In the genomic region with DNA sequence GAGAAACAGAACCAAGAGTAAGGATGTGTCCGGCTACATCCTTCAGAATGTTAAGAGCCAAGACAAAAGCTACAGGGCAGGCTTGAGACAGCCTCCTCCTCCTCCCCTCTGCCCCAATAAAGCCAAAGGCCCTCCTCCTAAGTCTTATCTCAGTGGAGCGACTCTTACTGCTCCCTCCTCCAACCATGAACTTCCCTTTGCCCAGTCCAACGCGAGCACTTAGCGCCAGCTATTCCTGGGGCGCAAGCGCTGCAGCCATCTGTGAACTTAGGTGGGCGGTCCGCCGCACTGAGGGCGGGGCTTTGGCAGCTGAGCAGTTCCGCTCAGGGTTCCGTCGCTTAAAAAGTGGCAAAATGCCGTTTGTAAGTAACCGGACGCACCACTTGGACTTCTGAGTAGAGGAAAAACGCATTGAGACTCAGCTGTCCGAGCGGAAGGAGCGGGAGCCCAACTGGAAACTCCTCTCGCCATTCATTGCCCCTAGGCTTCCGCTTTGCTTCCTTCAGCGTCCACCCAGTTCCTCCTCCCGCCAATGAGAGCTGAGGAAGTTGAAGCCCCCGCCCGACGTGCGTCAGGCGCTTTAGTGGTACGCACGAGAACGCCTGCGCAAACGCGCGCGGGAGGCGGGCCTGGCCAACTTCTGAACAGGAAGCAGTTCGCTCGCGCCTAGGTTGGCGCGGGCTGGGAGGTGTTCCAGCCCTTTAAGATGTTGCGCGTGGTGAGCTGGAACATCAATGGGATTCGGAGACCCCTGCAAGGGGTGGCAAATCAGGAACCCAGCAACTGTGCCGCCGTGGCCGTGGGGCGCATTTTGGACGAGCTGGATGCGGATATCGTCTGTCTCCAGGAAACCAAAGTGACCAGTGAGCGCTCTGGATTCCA, we compare ENCODE assay signal across 1 cellular context.
A peak's percentile ranks its signal among the peaks of the same experiment; 100 is the strongest.
TF ChIP-seq lines count a peak whose summit lies in the region.

A gene with protein sequence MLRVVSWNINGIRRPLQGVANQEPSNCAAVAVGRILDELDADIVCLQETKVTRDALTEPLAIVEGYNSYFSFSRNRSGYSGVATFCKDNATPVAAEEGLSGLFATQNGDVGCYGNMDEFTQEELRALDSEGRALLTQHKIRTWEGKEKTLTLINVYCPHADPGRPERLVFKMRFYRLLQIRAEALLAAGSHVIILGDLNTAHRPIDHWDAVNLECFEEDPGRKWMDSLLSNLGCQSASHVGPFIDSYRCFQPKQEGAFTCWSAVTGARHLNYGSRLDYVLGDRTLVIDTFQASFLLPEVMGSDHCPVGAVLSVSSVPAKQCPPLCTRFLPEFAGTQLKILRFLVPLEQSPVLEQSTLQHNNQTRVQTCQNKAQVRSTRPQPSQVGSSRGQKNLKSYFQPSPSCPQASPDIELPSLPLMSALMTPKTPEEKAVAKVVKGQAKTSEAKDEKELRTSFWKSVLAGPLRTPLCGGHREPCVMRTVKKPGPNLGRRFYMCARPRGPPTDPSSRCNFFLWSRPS (plus strand): TSS at position 647 of the 882 bp plus-strand sequence. CDS start 60 bp downstream, at position 707.

TF ChIP-seq in HepG2, 621 proteins besides CTCF, POLR2A, EP300 and RAD21 (continued from another document and continues in another):
- TF ChIP-seq, protein P1, sequence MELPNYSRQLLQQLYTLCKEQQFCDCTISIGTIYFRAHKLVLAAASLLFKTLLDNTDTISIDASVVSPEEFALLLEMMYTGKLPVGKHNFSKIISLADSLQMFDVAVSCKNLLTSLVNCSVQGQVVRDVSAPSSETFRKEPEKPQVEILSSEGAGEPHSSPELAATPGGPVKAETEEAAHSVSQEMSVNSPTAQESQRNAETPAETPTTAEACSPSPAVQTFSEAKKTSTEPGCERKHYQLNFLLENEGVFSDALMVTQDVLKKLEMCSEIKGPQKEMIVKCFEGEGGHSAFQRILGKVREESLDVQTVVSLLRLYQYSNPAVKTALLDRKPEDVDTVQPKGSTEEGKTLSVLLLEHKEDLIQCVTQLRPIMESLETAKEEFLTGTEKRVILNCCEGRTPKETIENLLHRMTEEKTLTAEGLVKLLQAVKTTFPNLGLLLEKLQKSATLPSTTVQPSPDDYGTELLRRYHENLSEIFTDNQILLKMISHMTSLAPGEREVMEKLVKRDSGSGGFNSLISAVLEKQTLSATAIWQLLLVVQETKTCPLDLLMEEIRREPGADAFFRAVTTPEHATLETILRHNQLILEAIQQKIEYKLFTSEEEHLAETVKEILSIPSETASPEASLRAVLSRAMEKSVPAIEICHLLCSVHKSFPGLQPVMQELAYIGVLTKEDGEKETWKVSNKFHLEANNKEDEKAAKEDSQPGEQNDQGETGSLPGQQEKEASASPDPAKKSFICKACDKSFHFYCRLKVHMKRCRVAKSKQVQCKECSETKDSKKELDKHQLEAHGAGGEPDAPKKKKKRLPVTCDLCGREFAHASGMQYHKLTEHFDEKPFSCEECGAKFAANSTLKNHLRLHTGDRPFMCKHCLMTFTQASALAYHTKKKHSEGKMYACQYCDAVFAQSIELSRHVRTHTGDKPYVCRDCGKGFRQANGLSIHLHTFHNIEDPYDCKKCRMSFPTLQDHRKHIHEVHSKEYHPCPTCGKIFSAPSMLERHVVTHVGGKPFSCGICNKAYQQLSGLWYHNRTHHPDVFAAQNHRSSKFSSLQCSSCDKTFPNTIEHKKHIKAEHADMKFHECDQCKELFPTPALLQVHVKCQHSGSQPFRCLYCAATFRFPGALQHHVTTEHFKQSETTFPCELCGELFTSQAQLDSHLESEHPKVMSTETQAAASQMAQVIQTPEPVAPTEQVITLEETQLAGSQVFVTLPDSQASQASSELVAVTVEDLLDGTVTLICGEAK (IDR thresholded peaks at IDR 0.05): no peak
- TF ChIP-seq, protein P1 (CRISPR knock-in tag; IDR thresholded peaks at IDR 0.05): no peak
- TF ChIP-seq ZNF816 (CRISPR knock-in tag; IDR thresholded peaks at IDR 0.05; ENCODE audit: borderline replicate concordance) (0 out of 2 replicates have a peak, but pooled peaks have one; percentile 9), ZNF101 (CRISPR knock-in tag; IDR thresholded peaks at IDR 0.05; ENCODE audit: borderline replicate concordance, low read depth) (no peak), RXRB (CRISPR knock-in tag; IDR thresholded peaks at IDR 0.05; ENCODE audit: borderline replicate concordance) (no peak), KMT2A (CRISPR knock-in tag; IDR thresholded peaks at IDR 0.05) (no peak), NFRKB (IDR thresholded peaks at IDR 0.05) (no peak), MYNN (CRISPR knock-in tag; IDR thresholded peaks at IDR 0.05; ENCODE audit: low read depth) (no peak), MAFK (conservative IDR thresholded peaks at IDR 0.05 in 1 of 2, IDR thresholded peaks at IDR 0.05 in 1 of 2; ENCODE audit: low read length in 2 of 2) (no peak), AHR (CRISPR knock-in tag; IDR thresholded peaks at IDR 0.05) (no peak), ZC3H13 (CRISPR knock-in tag; IDR thresholded peaks at IDR 0.05) (0 out of 2 replicates have a peak, but pooled peaks have one; percentile 38), PCBP2 (optimal IDR thresholded peaks at IDR 0.05; ENCODE audit: low read depth, low read length, poor library complexity, severe bottlenecking) (no peak), ZNF567 (CRISPR knock-in tag; IDR thresholded peaks at IDR 0.05; ENCODE audit: borderline replicate concordance) (no peak), POLR2AphosphoS2 (IDR thresholded peaks at IDR 0.05; ENCODE audit: low read depth, low read length) (no peak), ZNF747 (CRISPR knock-in tag; IDR thresholded peaks at IDR 0.05; ENCODE audit: borderline replicate concordance) (no peak), ZNF792 (CRISPR knock-in tag; IDR thresholded peaks at IDR 0.05) (no peak), HNRNPL (IDR thresholded peaks at IDR 0.05; ENCODE audit: low read depth, low read length) (no peak), CAMTA2 (CRISPR knock-in tag; IDR thresholded peaks at IDR 0.05; ENCODE audit: borderline replicate concordance) (no peak)
- TF ChIP-seq, protein P2, sequence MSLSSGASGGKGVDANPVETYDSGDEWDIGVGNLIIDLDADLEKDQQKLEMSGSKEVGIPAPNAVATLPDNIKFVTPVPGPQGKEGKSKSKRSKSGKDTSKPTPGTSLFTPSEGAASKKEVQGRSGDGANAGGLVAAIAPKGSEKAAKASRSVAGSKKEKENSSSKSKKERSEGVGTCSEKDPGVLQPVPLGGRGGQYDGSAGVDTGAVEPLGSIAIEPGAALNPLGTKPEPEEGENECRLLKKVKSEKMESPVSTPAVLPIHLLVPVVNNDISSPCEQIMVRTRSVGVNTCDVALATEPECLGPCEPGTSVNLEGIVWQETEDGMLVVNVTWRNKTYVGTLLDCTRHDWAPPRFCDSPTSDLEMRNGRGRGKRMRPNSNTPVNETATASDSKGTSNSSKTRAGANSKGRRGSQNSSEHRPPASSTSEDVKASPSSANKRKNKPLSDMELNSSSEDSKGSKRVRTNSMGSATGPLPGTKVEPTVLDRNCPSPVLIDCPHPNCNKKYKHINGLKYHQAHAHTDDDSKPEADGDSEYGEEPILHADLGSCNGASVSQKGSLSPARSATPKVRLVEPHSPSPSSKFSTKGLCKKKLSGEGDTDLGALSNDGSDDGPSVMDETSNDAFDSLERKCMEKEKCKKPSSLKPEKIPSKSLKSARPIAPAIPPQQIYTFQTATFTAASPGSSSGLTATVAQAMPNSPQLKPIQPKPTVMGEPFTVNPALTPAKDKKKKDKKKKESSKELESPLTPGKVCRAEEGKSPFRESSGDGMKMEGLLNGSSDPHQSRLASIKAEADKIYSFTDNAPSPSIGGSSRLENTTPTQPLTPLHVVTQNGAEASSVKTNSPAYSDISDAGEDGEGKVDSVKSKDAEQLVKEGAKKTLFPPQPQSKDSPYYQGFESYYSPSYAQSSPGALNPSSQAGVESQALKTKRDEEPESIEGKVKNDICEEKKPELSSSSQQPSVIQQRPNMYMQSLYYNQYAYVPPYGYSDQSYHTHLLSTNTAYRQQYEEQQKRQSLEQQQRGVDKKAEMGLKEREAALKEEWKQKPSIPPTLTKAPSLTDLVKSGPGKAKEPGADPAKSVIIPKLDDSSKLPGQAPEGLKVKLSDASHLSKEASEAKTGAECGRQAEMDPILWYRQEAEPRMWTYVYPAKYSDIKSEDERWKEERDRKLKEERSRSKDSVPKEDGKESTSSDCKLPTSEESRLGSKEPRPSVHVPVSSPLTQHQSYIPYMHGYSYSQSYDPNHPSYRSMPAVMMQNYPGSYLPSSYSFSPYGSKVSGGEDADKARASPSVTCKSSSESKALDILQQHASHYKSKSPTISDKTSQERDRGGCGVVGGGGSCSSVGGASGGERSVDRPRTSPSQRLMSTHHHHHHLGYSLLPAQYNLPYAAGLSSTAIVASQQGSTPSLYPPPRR (CRISPR knock-in tag; IDR thresholded peaks at IDR 0.05; ENCODE audit: borderline replicate concordance): no peak
- TF ChIP-seq, protein P3, sequence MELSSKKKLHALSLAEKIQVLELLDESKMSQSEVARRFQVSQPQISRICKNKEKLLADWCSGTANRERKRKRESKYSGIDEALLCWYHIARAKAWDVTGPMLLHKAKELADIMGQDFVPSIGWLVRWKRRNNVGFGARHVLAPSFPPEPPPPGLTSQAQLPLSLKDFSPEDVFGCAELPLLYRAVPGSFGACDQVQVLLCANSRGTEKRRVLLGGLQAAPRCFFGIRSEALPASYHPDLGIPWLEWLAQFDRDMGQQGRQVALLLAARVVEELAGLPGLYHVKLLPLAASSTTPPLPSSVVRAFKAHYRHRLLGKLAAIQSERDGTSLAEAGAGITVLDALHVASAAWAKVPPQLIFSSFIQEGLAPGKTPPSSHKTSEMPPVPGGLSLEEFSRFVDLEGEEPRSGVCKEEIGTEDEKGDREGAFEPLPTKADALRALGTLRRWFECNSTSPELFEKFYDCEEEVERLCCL (CRISPR knock-in tag; IDR thresholded peaks at IDR 0.05; ENCODE audit: borderline replicate concordance): no peak
- TF ChIP-seq, protein P4, sequence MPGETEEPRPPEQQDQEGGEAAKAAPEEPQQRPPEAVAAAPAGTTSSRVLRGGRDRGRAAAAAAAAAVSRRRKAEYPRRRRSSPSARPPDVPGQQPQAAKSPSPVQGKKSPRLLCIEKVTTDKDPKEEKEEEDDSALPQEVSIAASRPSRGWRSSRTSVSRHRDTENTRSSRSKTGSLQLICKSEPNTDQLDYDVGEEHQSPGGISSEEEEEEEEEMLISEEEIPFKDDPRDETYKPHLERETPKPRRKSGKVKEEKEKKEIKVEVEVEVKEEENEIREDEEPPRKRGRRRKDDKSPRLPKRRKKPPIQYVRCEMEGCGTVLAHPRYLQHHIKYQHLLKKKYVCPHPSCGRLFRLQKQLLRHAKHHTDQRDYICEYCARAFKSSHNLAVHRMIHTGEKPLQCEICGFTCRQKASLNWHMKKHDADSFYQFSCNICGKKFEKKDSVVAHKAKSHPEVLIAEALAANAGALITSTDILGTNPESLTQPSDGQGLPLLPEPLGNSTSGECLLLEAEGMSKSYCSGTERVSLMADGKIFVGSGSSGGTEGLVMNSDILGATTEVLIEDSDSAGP (CRISPR knock-in tag; IDR thresholded peaks at IDR 0.05; ENCODE audit: borderline replicate concordance): peak; percentile 66; the same call in 1 of the 2 replicates
- TF ChIP-seq, protein P5, sequence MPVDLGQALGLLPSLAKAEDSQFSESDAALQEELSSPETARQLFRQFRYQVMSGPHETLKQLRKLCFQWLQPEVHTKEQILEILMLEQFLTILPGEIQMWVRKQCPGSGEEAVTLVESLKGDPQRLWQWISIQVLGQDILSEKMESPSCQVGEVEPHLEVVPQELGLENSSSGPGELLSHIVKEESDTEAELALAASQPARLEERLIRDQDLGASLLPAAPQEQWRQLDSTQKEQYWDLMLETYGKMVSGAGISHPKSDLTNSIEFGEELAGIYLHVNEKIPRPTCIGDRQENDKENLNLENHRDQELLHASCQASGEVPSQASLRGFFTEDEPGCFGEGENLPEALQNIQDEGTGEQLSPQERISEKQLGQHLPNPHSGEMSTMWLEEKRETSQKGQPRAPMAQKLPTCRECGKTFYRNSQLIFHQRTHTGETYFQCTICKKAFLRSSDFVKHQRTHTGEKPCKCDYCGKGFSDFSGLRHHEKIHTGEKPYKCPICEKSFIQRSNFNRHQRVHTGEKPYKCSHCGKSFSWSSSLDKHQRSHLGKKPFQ (CRISPR knock-in tag; IDR thresholded peaks at IDR 0.05; ENCODE audit: insufficient replicate concordance): no peak
- TF ChIP-seq, protein P6, sequence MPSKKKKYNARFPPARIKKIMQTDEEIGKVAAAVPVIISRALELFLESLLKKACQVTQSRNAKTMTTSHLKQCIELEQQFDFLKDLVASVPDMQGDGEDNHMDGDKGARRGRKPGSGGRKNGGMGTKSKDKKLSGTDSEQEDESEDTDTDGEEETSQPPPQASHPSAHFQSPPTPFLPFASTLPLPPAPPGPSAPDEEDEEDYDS (CRISPR knock-in tag; IDR thresholded peaks at IDR 0.05): no peak
- TF ChIP-seq, protein P7, sequence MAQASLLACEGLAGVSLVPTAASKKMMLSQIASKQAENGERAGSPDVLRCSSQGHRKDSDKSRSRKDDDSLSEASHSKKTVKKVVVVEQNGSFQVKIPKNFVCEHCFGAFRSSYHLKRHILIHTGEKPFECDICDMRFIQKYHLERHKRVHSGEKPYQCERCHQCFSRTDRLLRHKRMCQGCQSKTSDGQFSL (CRISPR knock-in tag; IDR thresholded peaks at IDR 0.05): no peak
- TF ChIP-seq, protein P8, sequence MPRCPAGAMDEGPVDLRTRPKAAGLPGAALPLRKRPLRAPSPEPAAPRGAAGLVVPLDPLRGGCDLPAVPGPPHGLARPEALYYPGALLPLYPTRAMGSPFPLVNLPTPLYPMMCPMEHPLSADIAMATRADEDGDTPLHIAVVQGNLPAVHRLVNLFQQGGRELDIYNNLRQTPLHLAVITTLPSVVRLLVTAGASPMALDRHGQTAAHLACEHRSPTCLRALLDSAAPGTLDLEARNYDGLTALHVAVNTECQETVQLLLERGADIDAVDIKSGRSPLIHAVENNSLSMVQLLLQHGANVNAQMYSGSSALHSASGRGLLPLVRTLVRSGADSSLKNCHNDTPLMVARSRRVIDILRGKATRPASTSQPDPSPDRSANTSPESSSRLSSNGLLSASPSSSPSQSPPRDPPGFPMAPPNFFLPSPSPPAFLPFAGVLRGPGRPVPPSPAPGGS (CRISPR knock-in tag; IDR thresholded peaks at IDR 0.05): no peak
